ENCODE assay signal across 1 cellular context in genomic region chr5:4976918-4977317, GRCh38.
TF ChIP-seq lines count a peak whose summit lies in the region.

No MANE protein-coding gene starts in this region.

TF ChIP-seq in GM23338, 12 proteins besides CTCF, POLR2A, EP300 and RAD21 (continued from another document):
- no peak for TF ChIP-seq REST (IDR thresholded peaks at IDR 0.05; ENCODE audit: unreplicated experiment)
- TF ChIP-seq EZH2phosphoT487 (IDR thresholded peaks at IDR 0.05; ENCODE audit: unreplicated experiment) = no peak
- TF ChIP-seq ZNF331 (CRISPR knock-in tag; IDR thresholded peaks at IDR 0.05; ENCODE audit: low read depth) = no peak
- no peak for TF ChIP-seq STAT1 (IDR thresholded peaks at IDR 0.05; ENCODE audit: unreplicated experiment)
- TF ChIP-seq NANOG (IDR thresholded peaks at IDR 0.05; ENCODE audit: borderline replicate concordance) = no peak
- no peak for TF ChIP-seq JUNB (IDR thresholded peaks at IDR 0.05; ENCODE audit: unreplicated experiment)
